ENCODE assay signal across 21 cellular contexts in the genomic region with DNA sequence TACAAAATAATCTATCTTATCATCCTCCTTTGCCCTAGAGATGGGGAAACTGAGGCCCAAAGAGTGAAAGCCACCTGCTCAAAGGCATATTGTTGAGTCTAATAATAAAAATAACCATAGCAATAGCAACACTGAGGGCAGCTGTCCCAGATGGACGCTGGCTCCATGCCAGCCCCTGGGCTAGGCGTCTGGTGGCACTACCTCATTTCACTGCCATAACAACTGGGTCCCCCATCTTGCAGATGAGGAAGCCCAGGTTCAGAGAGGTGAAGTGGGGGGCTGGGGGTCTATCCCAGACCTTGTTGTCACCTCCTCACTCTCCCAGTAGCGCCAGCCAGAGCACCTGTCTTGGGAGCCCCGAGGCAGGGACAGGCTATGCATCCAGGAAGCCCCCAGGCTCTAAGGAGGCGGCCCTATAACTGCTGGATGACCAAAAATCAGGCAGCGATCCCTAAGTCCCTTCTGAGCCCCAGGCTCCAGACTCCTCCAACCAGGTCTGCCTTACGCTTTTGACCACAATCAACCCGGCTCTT. TPM values are rescaled to one million over a fixed set of nuclear protein-coding genes. Genes with fewer than 3 reads are reported as not detected.
A peak's percentile ranks its signal among the peaks of the same experiment; 100 is the strongest.
DNase-seq lines count a peak whose midpoint lies in the region; ATAC-seq and TF ChIP-seq lines count a peak whose summit lies in the region.
"Had no signal": no experiment of that assay in that cellular context is flagged by ENCODE, and none has a peak within 500 bp of the region (broad histone marks: within the 10 kb centered on the region; RNA-seq: fewer than 3 reads in every experiment).

No MANE protein-coding gene starts in this region.

- intact Hi-C loops in sciatic nerve (cut with DNase I) (no loop called here), left lung (cut with DNase I) (no loop called here), prostate gland (cut with DNase I) (no loop called here)

- no peaks in the 10 kb centered on the region for H3K4me1 Mint-ChIP-seq in activated CD8-positive, alpha-beta memory T cell treated with anti-CD3 and anti-CD28 coated beads, Interleukin-2, amount 10 ng/mL, durations not matched to agents 7 days and 5 days
- H3K4me1 Mint-ChIP-seq: CD8-positive, alpha-beta memory T cell; IgD-negative memory B cell had no signal

- H3K4me3 ChIP-seq in left lung (no peak overlapping the region), prostate gland (no peak overlapping the region)
- H3K4me3 ChIP-seq: MG63, SJCRH30 had no signal

- H3K36me3 Mint-ChIP-seq in activated CD8-positive, alpha-beta memory T cell treated with anti-CD3 and anti-CD28 coated beads, Interleukin-2, amount 10 ng/mL, durations not matched to agents 7 days and 5 days = no peaks in the 10 kb centered on the region
- H3K36me3 Mint-ChIP-seq: CD8-positive, alpha-beta memory T cell; IgD-negative memory B cell had no signal

- CTCF ChIA-PET in activated CD8-positive, alpha-beta memory T cell treated with anti-CD3 and anti-CD28 coated beads, Interleukin-2, amount 10 ng/mL, durations not matched to agents 7 days and 5 days (lab: Charles Lee) = no interaction called here

- H3K9me3 ChIP-seq in left lung = no peaks in the 10 kb centered on the region
- no peaks in the 10 kb centered on the region for H3K9me3 ChIP-seq in prostate gland
- H3K9me3 ChIP-seq: MG63, SJCRH30 had no signal

- H3K4me1 ChIP-seq in left lung (no peaks in the 10 kb centered on the region), prostate gland (replicated peaks) (no peaks in the 10 kb centered on the region)
- H3K4me1 ChIP-seq: SJCRH30 had no signal

- no peak overlapping the region for H3K4me3 Mint-ChIP-seq in activated CD8-positive, alpha-beta memory T cell treated with anti-CD3 and anti-CD28 coated beads, Interleukin-2, amount 10 ng/mL, durations not matched to agents 7 days and 5 days
- H3K4me3 Mint-ChIP-seq: CD8-positive, alpha-beta memory T cell; IgD-negative memory B cell; T-helper 17 cell had no signal

- H3K27ac Mint-ChIP-seq in activated CD8-positive, alpha-beta memory T cell treated with anti-CD3 and anti-CD28 coated beads, Interleukin-2, amount 10 ng/mL, durations not matched to agents 7 days and 5 days = no peak overlapping the region
- H3K27ac Mint-ChIP-seq: CD8-positive, alpha-beta memory T cell; IgD-negative memory B cell; T-helper 17 cell had no signal

- TF ChIP-seq POLR2A in prostate gland (IDR thresholded peaks at IDR 0.05) = no peak

- H3K9me3 Mint-ChIP-seq in activated CD8-positive, alpha-beta memory T cell treated with anti-CD3 and anti-CD28 coated beads, Interleukin-2, amount 10 ng/mL, durations not matched to agents 7 days and 5 days (ENCODE audit: low read depth) = peaks cover under 1% of the 10 kb centered on the region
- H3K9me3 Mint-ChIP-seq: IgD-negative memory B cell had no signal

- ATAC-seq in sciatic nerve = peak; percentile 9
- no peak for ATAC-seq in activated CD8-positive, alpha-beta memory T cell treated with anti-CD3 and anti-CD28 coated beads, Interleukin-2, amount 10 ng/mL, durations not matched to agents 7 days and 5 days
- ATAC-seq in left lung = no peak
- ATAC-seq: T-helper 17 cell had no signal

- no peaks in the 10 kb centered on the region for H3K27me3 ChIP-seq in left lung
- H3K27me3 ChIP-seq in prostate gland (replicated peaks; ENCODE audit: insufficient read depth) = no peaks in the 10 kb centered on the region
- H3K27me3 ChIP-seq: MG63, SJCRH30 had no signal

- peaks cover 10% of the 10 kb centered on the region for H3K27me3 Mint-ChIP-seq in activated CD8-positive, alpha-beta memory T cell treated with anti-CD3 and anti-CD28 coated beads, Interleukin-2, amount 10 ng/mL, durations not matched to agents 7 days and 5 days

- H3K27ac ChIP-seq in left lung (no peak overlapping the region), prostate gland (no peak overlapping the region)
- H3K27ac ChIP-seq: HL-60, SJCRH30 had no signal

- H3K36me3 ChIP-seq in left lung (no peaks in the 10 kb centered on the region), prostate gland (no peaks in the 10 kb centered on the region)
- H3K36me3 ChIP-seq: SJCRH30 had no signal

- peak; percentile 14 for DNase-seq in NCI-H2029 (lab: John Stamatoyannopoulos, UW)
- no peak for DNase-seq in NCI-H2029 treated with DMSO at 0.1 percent for 48 hours (lab: John Stamatoyannopoulos, UW)
- DNase-seq in COR-L47 (lab: John Stamatoyannopoulos, UW) = peak; percentile 36
- DNase-seq in RPMI8226 = peak; percentile 20
- DNase-seq in sciatic nerve (ENCODE audit: low spot score) = no peak
- no peak for DNase-seq in activated CD8-positive, alpha-beta memory T cell treated with anti-CD3 and anti-CD28 coated beads, Interleukin-2, amount 10 ng/mL, durations not matched to agents 7 days and 5 days
- DNase-seq in left lung = no peak
- no peak for DNase-seq in prostate gland (ENCODE audit: low spot score)
- DNase-seq: CD8-positive, alpha-beta memory T cell; GDM1; HCEC 1CT; Kasumi-1; MG63; NCI-H1048; NCI-H2081 treated with DMSO at 0.1 percent for 48 hours; NCI-H510A treated with DMSO at 0.1 percent for 48 hours; T-helper 17 cell had no signal

- WGBS in prostate gland = 80% methylated on average over 8 of the region's 8 CpGs

- TF ChIP-seq CTCF in left lung (IDR thresholded peaks at IDR 0.05) (no peak), prostate gland (IDR thresholded peaks at IDR 0.05) (no peak)

RNA-seq across cellular contexts. Expression of gene BDKRB2, which starts 12.8 kb away (rescaled TPM):
- total RNA-seq in sciatic nerve = 50.4 TPM
- total RNA-seq in activated CD8-positive, alpha-beta memory T cell treated with anti-CD3 and anti-CD28 coated beads, Interleukin-2, amount 10 ng/mL, durations not matched to agents 7 days and 5 days = not detected
- 1 to 10 TPM in 1 of 2 donors, under 1 TPM in 1; 0.81 to 1.9 TPM for total RNA-seq in left lung
- total RNA-seq in prostate gland = 1 to 10 TPM in 1 of 2 donors, under 1 TPM in 1; 0.97 to 1.2 TPM
- total RNA-seq: CD8-positive, alpha-beta memory T cell; SJCRH30; T-helper 17 cell had no signal

RNA-seq across cellular contexts. Expression of gene BDKRB1, which starts 38.6 kb away (rescaled TPM):
- total RNA-seq in sciatic nerve = 3.6 TPM
- total RNA-seq in activated CD8-positive, alpha-beta memory T cell treated with anti-CD3 and anti-CD28 coated beads, Interleukin-2, amount 10 ng/mL, durations not matched to agents 7 days and 5 days = not detected
- under 1 TPM in 1 of 2 donors, not detected in 1; 0.35 TPM for total RNA-seq in left lung
- total RNA-seq in prostate gland = 1 to 10 TPM in 1 of 2 donors, not detected in 1; 2.3 TPM
- total RNA-seq: CD8-positive, alpha-beta memory T cell; OCI-LY7; T-helper 17 cell had no signal

Comparison
In these comparisons a context has a peak if more than half of its experiments do, and no peak if none do; other contexts are left out.
1. DNase-seq: peak in NCI-H2029 (single experiment), COR-L47 (single experiment) and RPMI8226 (single experiment); none in NCI-H2029 treated with DMSO at 0.1 percent for 48 hours (single experiment), sciatic nerve (single experiment), activated CD8-positive, alpha-beta memory T cell treated with anti-CD3 and anti-CD28 coated beads, Interleukin-2, amount 10 ng/mL, durations not matched to agents 7 days and 5 days (single experiment), left lung (0 of 2) and prostate gland (single experiment).
2. RNA of gene BDKRB2, which starts 12.8 kb away (total RNA-seq): 50.4 TPM in sciatic nerve (single experiment); 0.81 to 1.9 TPM in left lung, 0.97 to 1.2 TPM in prostate gland and not detected in activated CD8-positive, alpha-beta memory T cell treated with anti-CD3 and anti-CD28 coated beads, Interleukin-2, amount 10 ng/mL, durations not matched to agents 7 days and 5 days; every median in the first group is over 10 times any median in the second.